ENCODE assay signal across 19 cellular contexts in genomic region chr12:110311903-110312302, GRCh38. TPM values are rescaled to one million over a fixed set of nuclear protein-coding genes. Genes with fewer than 3 reads are reported as not detected.
A peak's percentile ranks its signal among the peaks of the same experiment; 100 is the strongest.
DNase-seq lines count a peak whose midpoint lies in the region; ATAC-seq and TF ChIP-seq lines count a peak whose summit lies in the region.
"Had no signal": no experiment of that assay in that cellular context is flagged by ENCODE, and none has a peak within 500 bp of the region (broad histone marks: within the 10 kb centered on the region; RNA-seq: fewer than 3 reads in every experiment).

No MANE protein-coding gene starts in this region.

- no peak overlapping the region; the same call in 1 of the 2 replicates for H3K4me2 ChIP-seq in SK-N-SH
- peak overlapping the region; percentile 41 to 81 (median 63); a peak in 21 of 22 replicates for H3K4me2 ChIP-seq in BLaER1 treated with 17β-estradiol and CSF1 and Interleukin-3, amounts not matched to agents 10 nM and 100 nM

- no peaks in the 10 kb centered on the region for H3K9me3 Mint-ChIP-seq in immature natural killer cell
- H3K9me3 Mint-ChIP-seq: WTC11 had no signal

- H3K27me3 Mint-ChIP-seq in T-helper 17 cell (no peaks in the 10 kb centered on the region), immature natural killer cell (ENCODE audit: low read depth in 3 of 3) (peaks cover 0 to 8% (median 2%) of the 10 kb centered on the region in 3 donors)

- peaks cover 0 to 41% of the 10 kb centered on the region in 2 experiments for H3K36me3 ChIP-seq in SK-N-SH (replicated peaks in 1 of 2; ENCODE audit: control insufficient read depth in 1 of 2, insufficient read depth in 2 of 2, low read length in 1 of 2)
- peaks cover 45 to 100% (median 89%) of the 10 kb centered on the region in 11 experiments for H3K36me3 ChIP-seq in BLaER1 treated with 17β-estradiol and CSF1 and Interleukin-3, amounts not matched to agents 10 nM and 100 nM
- H3K36me3 ChIP-seq: neutrophil had no signal

- H3K79me2 ChIP-seq in SK-N-SH (ENCODE audit: insufficient read depth): peaks cover 97% of the 10 kb centered on the region

- 96% methylated on average over 6 of the region's 6 CpGs for WGBS in SK-N-SH (ENCODE audit: low lambda C conversion rate)

- H3K36me3 Mint-ChIP-seq in T-helper 17 cell (ENCODE audit: low read depth) (peaks cover 5% of the 10 kb centered on the region), immature natural killer cell (peaks cover 0 to 4% (median 3%) of the 10 kb centered on the region in 3 donors)

- peaks cover 33% of the 10 kb centered on the region for H3K4me1 Mint-ChIP-seq in T-helper 17 cell
- peaks cover 50 to 81% of the 10 kb centered on the region in 2 donors for H3K4me1 Mint-ChIP-seq in immature natural killer cell

- no peak overlapping the region for H3K4me3 ChIP-seq in SK-N-SH (ENCODE audit: low read depth in 2 of 2, low read length in 1 of 2)
- H3K4me3 ChIP-seq in BLaER1 treated with 17β-estradiol and CSF1 and Interleukin-3, amounts not matched to agents 10 nM and 100 nM: no peak overlapping the region; a peak in 1 of 20 replicates
- H3K4me3 ChIP-seq: GM12878, tibial nerve had no signal

- peaks cover 20% of the 10 kb centered on the region for H4K20me1 ChIP-seq in SK-N-SH (ENCODE audit: insufficient read depth)
- peaks cover 52 to 100% (median 99%) of the 10 kb centered on the region in 11 experiments for H4K20me1 ChIP-seq in BLaER1 treated with 17β-estradiol and CSF1 and Interleukin-3, amounts not matched to agents 10 nM and 100 nM

- H3K27ac ChIP-seq in SK-N-SH (ENCODE audit: low read depth in 2 of 2, low read length in 1 of 2): peak overlapping the region in 1 of 2 experiments; percentile 97; a peak in 2 of 4 replicates
- H3K27ac ChIP-seq in BLaER1 treated with 17β-estradiol and CSF1 and Interleukin-3, amounts not matched to agents 10 nM and 100 nM: peak overlapping the region in 10 of 11 experiments; percentile 0 to 79 (median 69); a peak in 15 of 22 replicates

- DNase-seq in SK-N-SH: no peak
- DNase-seq in T-helper 17 cell: no peak
- DNase-seq in immature natural killer cell: no peak
- DNase-seq in GM19238 (ENCODE audit: insufficient read length, low spot score): no peak
- no peak for DNase-seq in OCI-M2 (lab: John Stamatoyannopoulos, UW; ENCODE audit: unreplicated experiment)
- no peak for DNase-seq in NCI-H510A (lab: John Stamatoyannopoulos, UW)
- DNase-seq: 8988T; glutamatergic neuron; NCI-H187; stimulated activated CD4-positive, alpha-beta T cell treated with anti-CD3 and anti-CD28 coated beads, Interleukin-2, amount 100 ng/mL, for 48 hours; stimulated activated CD8-positive, alpha-beta memory T cell treated with anti-CD3 and anti-CD28 coated beads, Interleukin-4, amount 100 ng/mL, for 48 hours; SW 1271 had no signal

- TF ChIP-seq CTCF in SK-N-SH (IDR thresholded peaks at IDR 0.05): no peak

- H3K4me3 Mint-ChIP-seq in T-helper 17 cell (no peak overlapping the region), immature natural killer cell (peak overlapping the region in 1 of 5 donors; percentile 0)
- H3K4me3 Mint-ChIP-seq: WTC11 had no signal

- peaks cover 0 to 50% of the 10 kb centered on the region in 2 experiments; a peak in 3 of 4 replicates for H3K4me1 ChIP-seq in SK-N-SH (ENCODE audit: control insufficient read depth in 1 of 2, insufficient read depth in 2 of 2, low read depth in 1 of 2, low read length in 1 of 2)
- H3K4me1 ChIP-seq in BLaER1 treated with 17β-estradiol and CSF1 and Interleukin-3, amounts not matched to agents 10 nM and 100 nM: peaks cover 30 to 86% (median 66%) of the 10 kb centered on the region in 10 experiments

- no peaks in the 10 kb centered on the region for H3K9me2 ChIP-seq in SK-N-SH

- H2AFZ ChIP-seq in SK-N-SH (ENCODE audit: low read depth): no peak overlapping the region

- H3K27ac Mint-ChIP-seq in T-helper 17 cell (peak overlapping the region; percentile 90), immature natural killer cell (peak overlapping the region in 5 of 6 donors; percentile 37 to 69 (median 45))

- TF ChIP-seq EP300 in SK-N-SH (IDR thresholded peaks at IDR 0.05; ENCODE audit: borderline replicate concordance in 1 of 2, low read depth in 1 of 2, low read length in 1 of 2): no peak

- ATAC-seq in SK-N-SH treated with all-trans-retinoic acid at 6 μM for 48 hours (no peak), T-helper 17 cell (no peak)
- ATAC-seq: GM12878, Panc1, WTC11 had no signal

- no peaks in the 10 kb centered on the region for H3K27me3 ChIP-seq in SK-N-SH (ENCODE audit: insufficient read depth)
- no peaks in the 10 kb centered on the region for H3K27me3 ChIP-seq in BLaER1 treated with 17β-estradiol and CSF1 and Interleukin-3, amounts not matched to agents 10 nM and 100 nM
- H3K27me3 ChIP-seq: neutrophil, tibial nerve had no signal

- H3K9ac ChIP-seq in SK-N-SH: peak overlapping the region; percentile 49; the same call in 1 of the 2 replicates
- H3K9ac ChIP-seq in BLaER1 treated with 17β-estradiol and CSF1 and Interleukin-3, amounts not matched to agents 10 nM and 100 nM: peak overlapping the region in 4 of 11 experiments; percentile 0 to 36 (median 2); a peak in 3 of 22 replicates

- no peak for TF ChIP-seq RAD21 in SK-N-SH (IDR thresholded peaks at IDR 0.05; ENCODE audit: low read length)

- H3F3A ChIP-seq in SK-N-SH (replicated peaks; ENCODE audit: insufficient read depth): peaks cover 58% of the 10 kb centered on the region

- POLR2A ChIA-PET in SK-N-SH (lab: Yijun Ruan, JAX): no interaction called here

- H3K9me3 ChIP-seq in SK-N-SH (no peaks in the 10 kb centered on the region), T-helper 17 cell (ENCODE audit: control insufficient read depth, low read length, poor library complexity, severe bottlenecking) (no peaks in the 10 kb centered on the region)
- no peaks in the 10 kb centered on the region for H3K9me3 ChIP-seq in BLaER1 treated with 17β-estradiol and CSF1 and Interleukin-3, amounts not matched to agents 10 nM and 100 nM (replicated peaks in 1 of 11)
- H3K9me3 ChIP-seq: neutrophil, tibial nerve had no signal

- CTCF ChIA-PET in SK-N-SH (lab: Yijun Ruan, JAX): interaction anchor here (1.0 kb wide), 1 partner anchor 10 kb away, joined by 3 read pairs; no protein-coding TSS in a partner anchor

TF ChIP-seq in SK-N-SH, 30 proteins besides CTCF, POLR2A, EP300 and RAD21:
- TF ChIP-seq YY1 (IDR thresholded peaks at IDR 0.05; ENCODE audit: low read depth) (no peak), TEAD4 (IDR thresholded peaks at IDR 0.05; ENCODE audit: borderline replicate concordance, insufficient read depth) (no peak), TAF1 (IDR thresholded peaks at IDR 0.05; ENCODE audit: borderline replicate concordance, low read depth, low read length) (no peak)

TF ChIP-seq in SK-N-SH treated with all-trans-retinoic acid at 6 μM for 48 hours, 23 proteins besides CTCF, POLR2A, EP300 and RAD21:
- TF ChIP-seq CSRNP3 (CRISPR knock-in tag; IDR thresholded peaks at IDR 0.05) (no peak), OSR1 (CRISPR knock-in tag; IDR thresholded peaks at IDR 0.05) (no peak), ZNF8 (CRISPR knock-in tag; IDR thresholded peaks at IDR 0.05) (no peak), TOX (CRISPR knock-in tag; IDR thresholded peaks at IDR 0.05; ENCODE audit: borderline replicate concordance) (no peak), ZNF565 (CRISPR knock-in tag; conservative IDR thresholded peaks at IDR 0.05; ENCODE audit: low read depth) (no peak), PPARA (CRISPR knock-in tag; IDR thresholded peaks at IDR 0.05; ENCODE audit: borderline replicate concordance) (no peak), ISL1 (CRISPR knock-in tag; IDR thresholded peaks at IDR 0.05) (no peak), ARNTL (CRISPR knock-in tag; IDR thresholded peaks at IDR 0.05; ENCODE audit: borderline replicate concordance, low read depth) (no peak), CSDC2 (CRISPR knock-in tag; IDR thresholded peaks at IDR 0.05) (no peak)

RNA-seq across cellular contexts. Expression of gene ATP2A2, which starts 30.9 kb away (rescaled TPM):
- polyA plus RNA-seq in SK-N-SH (2012; rRNA removed) (83.9 and 120 TPM in 2 replicates), immature natural killer cell (1 to 10 TPM; 2.0 to 8.0 (median 2.5) TPM)
- 87.4 and 103 TPM in 2 replicates for polyA plus RNA-seq in SK-N-SH (2012; cell fraction: cytosol; rRNA removed)
- 150 and 219 TPM in 2 replicates for polyA plus RNA-seq in SK-N-SH (2012; cell fraction: nucleus; rRNA removed)
- 100 to 1,000 TPM; 109 to 116 TPM for total RNA-seq in T-helper 17 cell

Comparison
In these comparisons a context has a peak if more than half of its experiments do, and no peak if none do; other contexts are left out.
1. RNA of gene ATP2A2, which starts 30.9 kb away (polyA plus RNA-seq): 83.9 to 219 TPM in SK-N-SH; 2.0 to 8.0 TPM in immature natural killer cell; every median in the first group is over 4 times any median in the second.